8 cellular contexts compared by ENCODE assay signal in genomic region chr10:109914966-109915365, GRCh38. TPM values are rescaled to one million over a fixed set of nuclear protein-coding genes. Genes with fewer than 3 reads are reported as not detected.
DNase-seq lines count a peak whose midpoint lies in the region; ATAC-seq and TF ChIP-seq lines count a peak whose summit lies in the region.

No MANE protein-coding gene starts in this region.

- H3K27me3 ChIP-seq in kidney epithelial cell (ENCODE audit: control insufficient read depth, insufficient read depth, low read length): no peaks in the 10 kb centered on the region

- H3K36me3 ChIP-seq in kidney epithelial cell (ENCODE audit: control insufficient read depth, insufficient read depth, low read length): peaks cover 2% of the 10 kb centered on the region

- no peak for TF ChIP-seq CTCF in kidney epithelial cell (IDR thresholded peaks at IDR 0.05; ENCODE audit: insufficient read depth, low read length, poor library complexity, severe bottlenecking)

- peak overlapping the region; percentile 77 for H3K27ac Mint-ChIP-seq in activated T-helper 1 cell treated with anti-CD3 and anti-CD28 coated beads, Interleukin-12 subunit alpha, Interleukin-12 subunit beta, Interleukin-2, Interleukin-4 antibody, amounts not matched to agents 30 ng/mL and 10 ng/mL and 1 ng/mL, durations not matched to agents 14 hours and 24 hours and 36 hours

- ATAC-seq in HG03095 (IDR thresholded peaks at IDR 0.05; ENCODE audit: unreplicated experiment): no peak

- no peaks in the 10 kb centered on the region for H3K27me3 Mint-ChIP-seq in activated T-helper 1 cell treated with anti-CD3 and anti-CD28 coated beads, Interleukin-12 subunit alpha, Interleukin-12 subunit beta, Interleukin-2, Interleukin-4 antibody, amounts not matched to agents 30 ng/mL and 10 ng/mL and 1 ng/mL, durations not matched to agents 14 hours and 24 hours and 36 hours (ENCODE audit: insufficient read depth)

- H3K36me3 Mint-ChIP-seq in activated T-helper 1 cell treated with anti-CD3 and anti-CD28 coated beads, Interleukin-12 subunit alpha, Interleukin-12 subunit beta, Interleukin-2, Interleukin-4 antibody, amounts not matched to agents 30 ng/mL and 10 ng/mL and 1 ng/mL, durations not matched to agents 14 hours and 24 hours and 36 hours (ENCODE audit: low read depth): peaks cover 55% of the 10 kb centered on the region

- H3K4me3 Mint-ChIP-seq in activated T-helper 1 cell treated with anti-CD3 and anti-CD28 coated beads, Interleukin-12 subunit alpha, Interleukin-12 subunit beta, Interleukin-2, Interleukin-4 antibody, amounts not matched to agents 30 ng/mL and 10 ng/mL and 1 ng/mL, durations not matched to agents 14 hours and 24 hours and 36 hours: peak overlapping the region; percentile 61

- no peaks in the 10 kb centered on the region for H3K9me3 Mint-ChIP-seq in activated T-helper 1 cell treated with anti-CD3 and anti-CD28 coated beads, Interleukin-12 subunit alpha, Interleukin-12 subunit beta, Interleukin-2, Interleukin-4 antibody, amounts not matched to agents 30 ng/mL and 10 ng/mL and 1 ng/mL, durations not matched to agents 14 hours and 24 hours and 36 hours

- peak; percentile 28 for DNase-seq in NK-92 treated with Interleukin-12 subunit alpha and Interleukin-12 subunit beta, amount 100 ng/mL, for 24 hours (lab: John Stamatoyannopoulos, UW)
- DNase-seq in NK-92 (lab: John Stamatoyannopoulos, UW; ENCODE audit: unreplicated experiment) (no peak), M059J (ENCODE audit: low read depth) (peak; percentile 91), kidney epithelial cell (ENCODE audit: low read depth) (peak; percentile 86), ecto neural progenitor cell (ENCODE audit: low spot score) (no peak), NCI-H526 treated with DMSO at 0.1 percent for 48 hours (lab: John Stamatoyannopoulos, UW) (no peak)
- DNase-seq in activated T-helper 1 cell treated with anti-CD3 and anti-CD28 coated beads, Interleukin-12 subunit alpha, Interleukin-12 subunit beta, Interleukin-2, Interleukin-4 antibody, amounts not matched to agents 30 ng/mL and 10 ng/mL and 1 ng/mL, durations not matched to agents 14 hours and 24 hours and 36 hours (ENCODE audit: low spot score): peak; percentile 25

- intact Hi-C loops in activated T-helper 1 cell treated with anti-CD3 and anti-CD28 coated beads, Interleukin-12 subunit alpha, Interleukin-12 subunit beta, Interleukin-2, Interleukin-4 antibody, amounts not matched to agents 30 ng/mL and 10 ng/mL and 1 ng/mL, durations not matched to agents 14 hours and 24 hours and 36 hours (cut with micrococcal nuclease): loop anchor here (1.0 kb wide), 1 partner anchor 12 kb away; no protein-coding TSS in a partner anchor

- peaks cover 91% of the 10 kb centered on the region for H3K4me1 Mint-ChIP-seq in activated T-helper 1 cell treated with anti-CD3 and anti-CD28 coated beads, Interleukin-12 subunit alpha, Interleukin-12 subunit beta, Interleukin-2, Interleukin-4 antibody, amounts not matched to agents 30 ng/mL and 10 ng/mL and 1 ng/mL, durations not matched to agents 14 hours and 24 hours and 36 hours (ENCODE audit: low read depth)

- no peak overlapping the region for H3K4me3 ChIP-seq in kidney epithelial cell (ENCODE audit: low read depth, low read length)

RNA-seq across cellular contexts. Expression of gene XPNPEP1, which starts 8.3 kb away (rescaled TPM):
- 93.5 and 96.6 TPM in 2 replicates for total RNA-seq in M059J (2014; rRNA removed; shearing (Covaris generic))
- 85.1 and 93.2 TPM in 2 replicates for total RNA-seq in activated T-helper 1 cell treated with anti-CD3 and anti-CD28 coated beads, Interleukin-12 subunit alpha, Interleukin-12 subunit beta, Interleukin-2, Interleukin-4 antibody, amounts not matched to agents 30 ng/mL and 10 ng/mL and 1 ng/mL, durations not matched to agents 14 hours and 24 hours and 36 hours
- total RNA-seq in kidney epithelial cell: 94.6 and 111 TPM in 2 replicates

Comparison
In these comparisons a context has a peak if more than half of its experiments do, and no peak if none do; other contexts are left out.
1. DNase-seq: peak in NK-92 treated with Interleukin-12 subunit alpha and Interleukin-12 subunit beta, amount 100 ng/mL, for 24 hours (single experiment), M059J (single experiment), activated T-helper 1 cell treated with anti-CD3 and anti-CD28 coated beads, Interleukin-12 subunit alpha, Interleukin-12 subunit beta, Interleukin-2, Interleukin-4 antibody, amounts not matched to agents 30 ng/mL and 10 ng/mL and 1 ng/mL, durations not matched to agents 14 hours and 24 hours and 36 hours (single experiment) and kidney epithelial cell (single experiment); none in NK-92 (single experiment), ecto neural progenitor cell (single experiment) and NCI-H526 treated with DMSO at 0.1 percent for 48 hours (single experiment).